ENCODE assay signal across 4 cellular contexts in the genomic region with DNA sequence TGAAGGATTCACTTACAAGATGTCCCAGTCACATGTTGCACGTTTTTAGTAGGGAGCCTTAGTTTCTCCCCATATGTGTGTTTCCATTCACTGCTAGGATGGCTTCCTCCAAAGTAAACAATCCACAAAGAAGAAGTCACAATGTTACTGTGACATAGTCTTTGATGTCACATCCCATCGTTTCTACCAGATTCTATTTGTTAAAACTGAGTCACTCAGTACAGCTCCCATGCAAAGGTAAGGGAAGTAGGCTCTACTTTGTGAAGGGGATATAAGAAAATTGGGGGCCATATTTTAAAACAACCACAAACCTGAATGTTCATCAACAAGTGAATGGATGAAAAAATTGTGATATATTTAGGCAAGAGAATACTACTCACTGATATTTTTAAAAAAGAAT. TPM values are rescaled to one million over a fixed set of nuclear protein-coding genes. Genes with fewer than 3 reads are reported as not detected.
"Had no signal": no experiment of that assay in that cellular context is flagged by ENCODE, and none has a peak within 500 bp of the region (broad histone marks: within the 10 kb centered on the region; RNA-seq: fewer than 3 reads in every experiment).

A gene with protein sequence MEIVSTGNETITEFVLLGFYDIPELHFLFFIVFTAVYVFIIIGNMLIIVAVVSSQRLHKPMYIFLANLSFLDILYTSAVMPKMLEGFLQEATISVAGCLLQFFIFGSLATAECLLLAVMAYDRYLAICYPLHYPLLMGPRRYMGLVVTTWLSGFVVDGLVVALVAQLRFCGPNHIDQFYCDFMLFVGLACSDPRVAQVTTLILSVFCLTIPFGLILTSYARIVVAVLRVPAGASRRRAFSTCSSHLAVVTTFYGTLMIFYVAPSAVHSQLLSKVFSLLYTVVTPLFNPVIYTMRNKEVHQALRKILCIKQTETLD (minus strand): TSS at position 101 of the 400 bp plus-strand sequence. CDS start 29,430 bp downstream, outside the sequence.
Gene OR2H1, plus strand, starts transcription at position 185 of the 400 bp plus-strand sequence. CDS start 4,615 bp downstream, outside the sequence.

- ATAC-seq: GM12878 had no signal

- DNase-seq: GDM1, GF-D8 had no signal

RNA-seq across cellular contexts. Expression of the first gene that starts in this region (rescaled TPM):
- total RNA-seq: G401, GM12878 had no signal
- polyA plus RNA-seq: GM12878 had no signal

RNA-seq across cellular contexts. Expression of gene OR2H1, which starts in this region (rescaled TPM):
- total RNA-seq: G401, GM12878 had no signal
- polyA plus RNA-seq: GM12878 had no signal
